16 cellular contexts compared by ENCODE assay signal in genomic region chr13:63901630-63902029, GRCh38.
"Had no signal": no experiment of that assay in that cellular context is flagged by ENCODE, and none has a peak within 500 bp of the region (broad histone marks: within the 10 kb centered on the region; RNA-seq: fewer than 3 reads in every experiment).

No MANE protein-coding gene starts in this region.

- H3K27me3 Mint-ChIP-seq: activated B cell treated with CpG ODN at 0.5 μM for 24 hours; activated CD4-positive, alpha-beta T cell treated with anti-CD3 and anti-CD28 coated beads, Interleukin-2, amount 10 ng/mL, durations not matched to agents 24 days and 14 days; naive thymus-derived CD8-positive, alpha-beta T cell had no signal

- H3K4me1 ChIP-seq: right atrium auricular region, tibial artery had no signal

- H3K27me3 ChIP-seq: cardiac muscle cell, right atrium auricular region, tibial artery had no signal

- H3K9me3 ChIP-seq: right atrium auricular region, tibial artery had no signal

- DNase-seq: activated B cell treated with CpG ODN at 0.5 μM for 24 hours; activated CD4-positive, alpha-beta T cell treated with anti-CD3 and anti-CD28 coated beads, Interleukin-2, amount 10 ng/mL, durations not matched to agents 24 days and 14 days; activated CD8-positive, alpha-beta memory T cell treated with anti-CD3 and anti-CD28 coated beads for 24 hours; activated naive CD4-positive, alpha-beta T cell treated with anti-CD3 and anti-CD28 coated beads for 36 hours; foreskin melanocyte; head of caudate nucleus; islet precursor cell; mammary epithelial cell; mucosa of descending colon; naive thymus-derived CD8-positive, alpha-beta T cell; nucleus accumbens; small intestine; tibial artery had no signal

- H3K4me3 ChIP-seq: cardiac muscle cell, mucosa of descending colon, right atrium auricular region, tibial artery had no signal

- H3K4me1 Mint-ChIP-seq: activated B cell treated with CpG ODN at 0.5 μM for 24 hours; activated CD4-positive, alpha-beta T cell treated with anti-CD3 and anti-CD28 coated beads, Interleukin-2, amount 10 ng/mL, durations not matched to agents 24 days and 14 days; naive thymus-derived CD8-positive, alpha-beta T cell had no signal

- H3K27ac Mint-ChIP-seq: activated B cell treated with CpG ODN at 0.5 μM for 24 hours; activated CD4-positive, alpha-beta T cell treated with anti-CD3 and anti-CD28 coated beads, Interleukin-2, amount 10 ng/mL, durations not matched to agents 24 days and 14 days; activated naive CD4-positive, alpha-beta T cell treated with anti-CD3 and anti-CD28 coated beads for 36 hours had no signal

- H3K9me3 Mint-ChIP-seq: activated CD4-positive, alpha-beta T cell treated with anti-CD3 and anti-CD28 coated beads, Interleukin-2, amount 10 ng/mL, durations not matched to agents 24 days and 14 days had no signal

- ATAC-seq: left lobe of liver; mucosa of descending colon; naive thymus-derived CD8-positive, alpha-beta T cell had no signal

- H3K27ac ChIP-seq: cardiac muscle cell, right atrium auricular region, tibial artery had no signal

- H3K4me3 Mint-ChIP-seq: activated B cell treated with CpG ODN at 0.5 μM for 24 hours; activated CD4-positive, alpha-beta T cell treated with anti-CD3 and anti-CD28 coated beads, Interleukin-2, amount 10 ng/mL, durations not matched to agents 24 days and 14 days; activated naive CD4-positive, alpha-beta T cell treated with anti-CD3 and anti-CD28 coated beads for 36 hours; naive thymus-derived CD8-positive, alpha-beta T cell had no signal

- H3K36me3 Mint-ChIP-seq: naive thymus-derived CD8-positive, alpha-beta T cell had no signal

- H3K36me3 ChIP-seq: cardiac muscle cell, right atrium auricular region, tibial artery had no signal
